In the genomic region with DNA sequence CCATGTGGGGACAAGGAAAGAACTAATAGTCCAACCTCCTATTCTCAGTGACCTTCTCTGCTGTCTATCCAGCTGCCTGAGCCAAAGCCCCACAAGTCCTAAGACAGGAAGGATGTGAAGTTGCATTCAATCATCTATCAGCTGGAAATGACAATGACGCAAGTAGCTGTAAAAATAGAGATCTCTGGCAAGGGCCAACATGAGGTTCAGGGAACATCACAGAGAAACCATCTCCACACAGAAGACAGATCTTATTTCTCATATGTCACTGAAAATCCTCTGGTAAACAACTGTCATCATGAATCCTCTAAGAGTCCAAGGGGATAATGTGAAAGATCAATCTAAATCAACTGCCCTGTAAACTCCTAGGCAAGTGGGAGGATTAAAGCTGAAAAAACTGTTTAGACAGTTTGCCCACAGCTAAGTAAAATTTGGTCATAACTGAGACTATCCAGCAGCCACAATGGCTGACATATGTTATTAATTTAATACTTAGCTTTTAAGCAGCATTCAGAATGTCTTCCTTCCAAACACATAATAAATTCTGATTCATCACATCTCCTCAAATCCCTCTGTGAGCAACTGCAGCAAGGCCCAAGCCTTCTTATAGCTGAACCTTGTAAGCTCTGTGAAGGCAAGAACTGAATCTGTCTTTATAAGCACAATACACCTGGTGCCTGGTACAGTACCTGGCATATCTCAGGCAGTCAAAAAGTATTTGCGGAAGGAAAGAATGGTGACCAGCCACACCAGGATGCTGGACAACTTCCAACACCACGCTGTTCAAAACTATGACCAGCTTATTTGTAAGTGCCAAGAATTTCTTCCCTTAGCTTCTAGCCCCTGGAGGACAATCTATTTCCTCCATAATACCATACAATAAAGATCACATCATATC, we compare ENCODE assay signal across 10 cellular contexts. TPM values are rescaled to one million over a fixed set of nuclear protein-coding genes. Genes with fewer than 3 reads are reported as not detected.
DNase-seq lines count a peak whose midpoint lies in the region; ATAC-seq and TF ChIP-seq lines count a peak whose summit lies in the region.
"Had no signal": no experiment of that assay in that cellular context is flagged by ENCODE, and none has a peak within 500 bp of the region (broad histone marks: within the 10 kb centered on the region; RNA-seq: fewer than 3 reads in every experiment).

No MANE protein-coding gene starts in this region.

- no peak overlapping the region for H3K4me3 ChIP-seq in duodenal mucosa (ENCODE audit: low read depth in 1 of 2, low read length in 2 of 2)

- H3K9me3 ChIP-seq in duodenal mucosa (ENCODE audit: control insufficient read depth in 1 of 2, low read length in 2 of 2): no peaks in the 10 kb centered on the region

- TF ChIP-seq CTCF in mesothelial cell of epicardium (IDR thresholded peaks at IDR 0.05; ENCODE audit: unreplicated experiment): no peak

- ATAC-seq in GM19328 (IDR thresholded peaks at IDR 0.05; ENCODE audit: unreplicated experiment) (no peak), HG03342 (IDR thresholded peaks at IDR 0.05; ENCODE audit: unreplicated experiment) (no peak), HG03457 (IDR thresholded peaks at IDR 0.05; ENCODE audit: unreplicated experiment) (no peak)

- H3K27me3 Mint-ChIP-seq in mesothelial cell of epicardium (ENCODE audit: low read depth): no peaks in the 10 kb centered on the region
- H3K27me3 Mint-ChIP-seq: CD4-positive, alpha-beta T cell had no signal

- H3K4me1 ChIP-seq in duodenal mucosa (ENCODE audit: control insufficient read depth in 1 of 2, insufficient read depth in 2 of 2, low read length in 2 of 2): no peaks in the 10 kb centered on the region

- H3K27ac Mint-ChIP-seq in mesothelial cell of epicardium: peak overlapping the region; percentile 35
- H3K27ac Mint-ChIP-seq: CD4-positive, alpha-beta T cell had no signal

- no peaks in the 10 kb centered on the region for H3K9me3 Mint-ChIP-seq in mesothelial cell of epicardium
- H3K9me3 Mint-ChIP-seq: CD4-positive, alpha-beta T cell had no signal

- DNase-seq in AG08395 (ENCODE audit: low spot score) (peak; percentile 76), NCI-H2029 treated with DMSO at 0.1 percent for 48 hours (lab: John Stamatoyannopoulos, UW) (peak; percentile 25), mesothelial cell of epicardium (ENCODE audit: low spot score in 2 of 2, unreplicated experiment in 2 of 2) (no peak)
- no peak for DNase-seq in stimulated activated CD4-positive, alpha-beta T cell treated with anti-CD3 and anti-CD28 coated beads, Interleukin-4, amount 100 ng/mL, for 4 hours
- DNase-seq: CD4-positive, alpha-beta T cell; MM.1S had no signal

- no peak overlapping the region for H3K9ac ChIP-seq in duodenal mucosa (ENCODE audit: low read depth in 1 of 2, low read length in 2 of 2)

- H3K4me3 Mint-ChIP-seq in mesothelial cell of epicardium: no peak overlapping the region
- H3K4me3 Mint-ChIP-seq: CD4-positive, alpha-beta T cell had no signal

- no peaks in the 10 kb centered on the region for H3K27me3 ChIP-seq in duodenal mucosa (ENCODE audit: control insufficient read depth in 1 of 2, insufficient read depth in 2 of 2, low read length in 2 of 2)

- peaks cover 18% of the 10 kb centered on the region for H3K4me1 Mint-ChIP-seq in mesothelial cell of epicardium

- peaks cover 13% of the 10 kb centered on the region for H3K36me3 Mint-ChIP-seq in mesothelial cell of epicardium

- peak overlapping the region; percentile 4 for H3K27ac ChIP-seq in duodenal mucosa (ENCODE audit: low read depth, low read length)

- H3K36me3 ChIP-seq in duodenal mucosa (ENCODE audit: control insufficient read depth in 1 of 2, insufficient read depth in 2 of 2, low read length in 2 of 2): peaks cover 0 to 7% of the 10 kb centered on the region in 2 donors

RNA-seq across cellular contexts. Expression of gene ALG9, which starts 52.0 kb away (rescaled TPM):
- total RNA-seq in mesothelial cell of epicardium: 48.5 to 51.9 TPM (median 50.6 TPM) in 3 replicates

RNA-seq across cellular contexts. Expression of gene PPP2R1B, which starts 53.2 kb away (rescaled TPM):
- 29.2 to 34.8 TPM (median 33.8 TPM) in 3 replicates for total RNA-seq in mesothelial cell of epicardium

RNA-seq across cellular contexts. Expression of gene FDXACB1, which starts 59.6 kb away (rescaled TPM):
- total RNA-seq in mesothelial cell of epicardium: 2.9 to 3.5 TPM (median 3.2 TPM) in 3 replicates

RNA-seq across cellular contexts. Expression of gene CFAP68, which starts 59.9 kb away (rescaled TPM):
- total RNA-seq in mesothelial cell of epicardium: 31.2 to 35.9 TPM (median 34.0 TPM) in 3 replicates

Comparison
In these comparisons a context has a peak if more than half of its experiments do, and no peak if none do; other contexts are left out.
1. DNase-seq: peak in AG08395 (single experiment) and NCI-H2029 treated with DMSO at 0.1 percent for 48 hours (single experiment); none in mesothelial cell of epicardium (0 of 2) and stimulated activated CD4-positive, alpha-beta T cell treated with anti-CD3 and anti-CD28 coated beads, Interleukin-4, amount 100 ng/mL, for 4 hours (0 of 2).